In genomic region chr14:92633274-92633616, GRCh38 we compare ENCODE assay signal across 16 cellular contexts.
DNase-seq lines count a peak whose midpoint lies in the region; ATAC-seq and TF ChIP-seq lines count a peak whose summit lies in the region.
"Had no signal": no experiment of that assay in that cellular context is flagged by ENCODE, and none has a peak within 500 bp of the region (broad histone marks: within the 10 kb centered on the region; RNA-seq: fewer than 3 reads in every experiment).

No MANE protein-coding gene starts in this region.

- H4K20me1 ChIP-seq in PC-3 (ENCODE audit: low read length): no peaks in the 10 kb centered on the region

- TF ChIP-seq CTCF in PC-3 (conservative IDR thresholded peaks at IDR 0.05; ENCODE audit: low read depth, low read length): no peak
- no peak for TF ChIP-seq CTCF in left lung (IDR thresholded peaks at IDR 0.05)
- TF ChIP-seq CTCF in spleen (IDR thresholded peaks at IDR 0.05 in 8 of 11, conservative IDR thresholded peaks at IDR 0.05 in 3 of 11): no peak

- H3K79me2 ChIP-seq in PC-3 (ENCODE audit: low read length): no peaks in the 10 kb centered on the region

- TF ChIP-seq POLR2A in spleen (IDR thresholded peaks at IDR 0.05): no peak

- no peak overlapping the region for H3K4me3 Mint-ChIP-seq in CD8-positive, alpha-beta memory T cell
- H3K4me3 Mint-ChIP-seq in T-helper 2 cell treated with Interferon-gamma antibody and Interleukin-4, amounts not matched to agents 5 μg/mL and 100 μg/mL, for 36 hours: no peak overlapping the region
- H3K4me3 Mint-ChIP-seq: activated CD4-positive, alpha-beta memory T cell treated with anti-CD3 and anti-CD28 coated beads for 36 hours; brain had no signal

- H3K36me3 Mint-ChIP-seq in CD8-positive, alpha-beta memory T cell: peaks cover 0 to 9% (median 4%) of the 10 kb centered on the region in 3 donors
- H3K36me3 Mint-ChIP-seq in T-helper 2 cell treated with Interferon-gamma antibody and Interleukin-4, amounts not matched to agents 5 μg/mL and 100 μg/mL, for 36 hours (ENCODE audit: low read depth): peaks cover 4% of the 10 kb centered on the region
- H3K36me3 Mint-ChIP-seq: activated CD4-positive, alpha-beta memory T cell treated with anti-CD3 and anti-CD28 coated beads for 36 hours; brain had no signal

- H3K4me2 ChIP-seq in PC-3 (ENCODE audit: low read length): no peak overlapping the region

- no peak overlapping the region for H3K27ac ChIP-seq in CD8-positive, alpha-beta memory T cell (ENCODE audit: low read depth, low read length)
- H3K27ac ChIP-seq in PC-3 (ENCODE audit: low read length) (no peak overlapping the region), left lung (peak overlapping the region in 1 of 2 donors; percentile 82), spleen (peak overlapping the region in 7 of 8 donors; percentile 39 to 90 (median 80))
- H3K27ac ChIP-seq: prostate gland had no signal

- peaks cover 14 to 33% (median 23%) of the 10 kb centered on the region in 3 donors for H3K4me1 Mint-ChIP-seq in CD8-positive, alpha-beta memory T cell
- H3K4me1 Mint-ChIP-seq in T-helper 2 cell treated with Interferon-gamma antibody and Interleukin-4, amounts not matched to agents 5 μg/mL and 100 μg/mL, for 36 hours (ENCODE audit: low read depth): peaks cover 9% of the 10 kb centered on the region

- H3K9me2 ChIP-seq in PC-3 (replicated peaks; ENCODE audit: low read length): no peaks in the 10 kb centered on the region

- intact Hi-C loops in PC-3 (cut with micrococcal nuclease) (no loop called here), left lung (cut with DNase I) (no loop called here), spleen (cut with DNase I; ENCODE audit: low total_unique reads) (no loop called here)

- CTCF ChIA-PET in CD8-positive, alpha-beta memory T cell (lab: Charles Lee): no interaction called here
- CTCF ChIA-PET in PC-3 (lab: Charles Lee): no interaction called here

- no peak overlapping the region for H3K9ac ChIP-seq in PC-3 (ENCODE audit: low read length)

- no peaks in the 10 kb centered on the region for H3K9me3 Mint-ChIP-seq in CD8-positive, alpha-beta memory T cell
- peaks cover 5% of the 10 kb centered on the region for H3K9me3 Mint-ChIP-seq in T-helper 2 cell treated with Interferon-gamma antibody and Interleukin-4, amounts not matched to agents 5 μg/mL and 100 μg/mL, for 36 hours

- H3K4me1 ChIP-seq in CD8-positive, alpha-beta memory T cell (ENCODE audit: insufficient read depth, low read length): no peaks in the 10 kb centered on the region
- no peaks in the 10 kb centered on the region; the same call in 1 of the 2 replicates for H3K4me1 ChIP-seq in PC-3 (ENCODE audit: insufficient read depth, low read length)
- peaks cover 0 to 42% of the 10 kb centered on the region in 2 donors for H3K4me1 ChIP-seq in left lung
- H3K4me1 ChIP-seq in spleen: peaks cover 7 to 75% (median 25%) of the 10 kb centered on the region in 6 donors
- H3K4me1 ChIP-seq: Caco-2, prostate gland had no signal

- no peaks in the 10 kb centered on the region for H3F3A ChIP-seq in PC-3 (ENCODE audit: low read length, unreplicated experiment)

- H3K27ac Mint-ChIP-seq in CD8-positive, alpha-beta memory T cell: peak overlapping the region in 7 of 8 donors; percentile 48 to 90 (median 76)
- H3K27ac Mint-ChIP-seq in T-helper 2 cell treated with Interferon-gamma antibody and Interleukin-4, amounts not matched to agents 5 μg/mL and 100 μg/mL, for 36 hours: no peak overlapping the region
- H3K27ac Mint-ChIP-seq: activated CD4-positive, alpha-beta memory T cell treated with anti-CD3 and anti-CD28 coated beads for 36 hours had no signal

- no peaks in the 10 kb centered on the region for H3K27me3 Mint-ChIP-seq in CD8-positive, alpha-beta memory T cell
- H3K27me3 Mint-ChIP-seq in T-helper 2 cell treated with Interferon-gamma antibody and Interleukin-4, amounts not matched to agents 5 μg/mL and 100 μg/mL, for 36 hours (ENCODE audit: low read depth): peaks cover 15% of the 10 kb centered on the region
- H3K27me3 Mint-ChIP-seq: activated CD4-positive, alpha-beta memory T cell treated with anti-CD3 and anti-CD28 coated beads for 36 hours had no signal

- WGBS in spleen, 5 donors: 43 to 66% (median 52%) methylated on average over 5 of the region's 5 CpGs

- no peaks in the 10 kb centered on the region for H3K27me3 ChIP-seq in CD8-positive, alpha-beta memory T cell (ENCODE audit: insufficient read depth, low read length, poor library complexity, severe bottlenecking)
- H3K27me3 ChIP-seq in PC-3 (ENCODE audit: low read length): no peaks in the 10 kb centered on the region
- no peaks in the 10 kb centered on the region for H3K27me3 ChIP-seq in left lung
- H3K27me3 ChIP-seq in spleen (replicated peaks in 1 of 7): no peaks in the 10 kb centered on the region

- POLR2A ChIA-PET in CD8-positive, alpha-beta memory T cell (lab: Charles Lee): no interaction called here
- POLR2A ChIA-PET in PC-3 (lab: Charles Lee; ENCODE audit: unreplicated experiment): interaction anchor here (0.6 kb wide), 1 partner anchor 527 kb away, joined by 3 read pairs; the partner anchor contains the start of gene ATXN3

- no peaks in the 10 kb centered on the region for H3K36me3 ChIP-seq in CD8-positive, alpha-beta memory T cell (ENCODE audit: insufficient read depth, low read length)
- H3K36me3 ChIP-seq in PC-3 (ENCODE audit: low read depth, low read length): peaks cover 3% of the 10 kb centered on the region; the same call in 1 of the 2 replicates
- no peaks in the 10 kb centered on the region for H3K36me3 ChIP-seq in left lung
- H3K36me3 ChIP-seq in spleen: peaks cover 0 to 29% (median 0%) of the 10 kb centered on the region in 6 donors
- H3K36me3 ChIP-seq: prostate gland had no signal

- H3K9me3 ChIP-seq in CD8-positive, alpha-beta memory T cell (ENCODE audit: low read length): no peaks in the 10 kb centered on the region
- H3K9me3 ChIP-seq in PC-3 (ENCODE audit: low read length) (no peaks in the 10 kb centered on the region; the same call in 1 of the 2 replicates), left lung (peaks cover 0 to 1% of the 10 kb centered on the region in 2 donors), spleen (peaks cover 0 to 7% (median 5%) of the 10 kb centered on the region in 8 donors)
- H3K9me3 ChIP-seq: Caco-2, prostate gland had no signal

- ATAC-seq in PC-3: peak; percentile 48
- peak; percentile 69 for ATAC-seq in left lung

- DNase-seq in CD8-positive, alpha-beta memory T cell: no peak
- DNase-seq in PC-3: no peak
- DNase-seq in left lung: peak; percentile 54 to 84
- DNase-seq in spleen: peak; percentile 84
- no peak for DNase-seq in activated naive CD4-positive, alpha-beta T cell (lab: John Stamatoyannopoulos, UW)
- DNase-seq in T-helper 2 cell treated with Interferon-gamma antibody and Interleukin-4, amounts not matched to agents 5 μg/mL and 100 μg/mL, for 36 hours (ENCODE audit: low spot score): no peak
- no peak for DNase-seq in NK-92 (lab: John Stamatoyannopoulos, UW; ENCODE audit: unreplicated experiment)
- DNase-seq: activated CD4-positive, alpha-beta memory T cell treated with anti-CD3 and anti-CD28 coated beads for 36 hours; activated effector memory CD4-positive, alpha-beta T cell treated with anti-CD3 and anti-CD28 coated beads, Interleukin-2, amount 50 U/mL, for 16 hours; Caco-2; effector CD8-positive, alpha-beta T cell; NCI-H2081; stimulated activated CD4-positive, alpha-beta T cell treated with anti-CD3 and anti-CD28 coated beads, Interleukin-1b, Interleukin-23, amount 100 ng/mL, for 48 hours; stimulated activated CD8-positive, alpha-beta memory T cell treated with anti-CD3 and anti-CD28 coated beads, Interleukin-4, amount 100 ng/mL, for 48 hours had no signal

- no TSS peak for BruUV-seq in PC-3 (replicated peaks; lab: Mats Ljungman, UMichigan)

- no peak overlapping the region for H2AFZ ChIP-seq in PC-3 (ENCODE audit: low read length)

- H3K4me3 ChIP-seq in CD8-positive, alpha-beta memory T cell (ENCODE audit: low read length): no peak overlapping the region
- H3K4me3 ChIP-seq in PC-3 (ENCODE audit: low read length): no peak overlapping the region
- H3K4me3 ChIP-seq in left lung: peak overlapping the region in 1 of 2 donors; percentile 18
- H3K4me3 ChIP-seq in spleen: peak overlapping the region in 2 of 8 donors; percentile 15 to 41
- H3K4me3 ChIP-seq: prostate gland had no signal

Comparison
In these comparisons a context has a peak if more than half of its experiments do, and no peak if none do; other contexts are left out.
1. DNase-seq: peak in left lung (2 of 2) and spleen (single experiment); none in CD8-positive, alpha-beta memory T cell (0 of 5), PC-3 (single experiment), activated naive CD4-positive, alpha-beta T cell (0 of 4), T-helper 2 cell treated with Interferon-gamma antibody and Interleukin-4, amounts not matched to agents 5 μg/mL and 100 μg/mL, for 36 hours (single experiment) and NK-92 (single experiment).
2. H3K27ac ChIP-seq: peak in spleen (7 of 8); none in CD8-positive, alpha-beta memory T cell (single experiment) and PC-3 (single experiment).